In the genomic region with DNA sequence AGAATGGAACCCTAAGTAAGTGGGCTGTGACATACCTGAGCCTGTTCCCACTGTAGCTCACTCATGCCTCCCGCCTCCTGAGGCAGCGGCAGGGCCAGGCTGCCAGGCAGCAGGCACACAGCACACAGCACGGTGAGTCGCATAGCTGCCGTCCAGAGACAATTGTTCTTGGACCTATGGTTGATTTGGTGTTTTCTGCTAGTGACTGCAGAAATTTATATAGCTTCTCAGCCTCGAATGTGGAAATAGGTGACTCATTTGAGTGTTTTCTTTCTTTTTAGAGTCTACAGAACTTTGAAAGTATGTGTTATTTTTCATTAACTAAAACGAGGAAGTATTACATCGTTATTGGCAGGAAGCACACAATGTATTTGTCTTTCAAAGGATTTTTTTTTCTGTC, we compare ENCODE assay signal across 12 cellular contexts. TPM values are rescaled to one million over a fixed set of nuclear protein-coding genes. Genes with fewer than 3 reads are reported as not detected.
DNase-seq lines count a peak whose midpoint lies in the region; ATAC-seq lines count a peak whose summit lies in the region.
"Had no signal": no experiment of that assay in that cellular context is flagged by ENCODE, and none has a peak within 500 bp of the region (broad histone marks: within the 10 kb centered on the region; RNA-seq: fewer than 3 reads in every experiment).

A gene with protein sequence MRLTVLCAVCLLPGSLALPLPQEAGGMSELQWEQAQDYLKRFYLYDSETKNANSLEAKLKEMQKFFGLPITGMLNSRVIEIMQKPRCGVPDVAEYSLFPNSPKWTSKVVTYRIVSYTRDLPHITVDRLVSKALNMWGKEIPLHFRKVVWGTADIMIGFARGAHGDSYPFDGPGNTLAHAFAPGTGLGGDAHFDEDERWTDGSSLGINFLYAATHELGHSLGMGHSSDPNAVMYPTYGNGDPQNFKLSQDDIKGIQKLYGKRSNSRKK (minus strand): TSS at position 190 of the 400 bp plus-strand sequence. CDS start 47 bp downstream, at position 143.

- no peaks in the 10 kb centered on the region for H3K36me3 ChIP-seq in urinary bladder (ENCODE audit: insufficient read depth)
- H3K36me3 ChIP-seq: BLaER1 treated with 17β-estradiol and CSF1 and Interleukin-3, amounts not matched to agents 10 nM and 100 nM had no signal

- no peak within 1 kb of the TSS for H3K4me3 ChIP-seq in urinary bladder (ENCODE audit: low read depth, low read length)
- H3K4me3 ChIP-seq: BLaER1 treated with 17β-estradiol and CSF1 and Interleukin-3, amounts not matched to agents 10 nM and 100 nM had no signal

- WGBS in urinary bladder: 66% methylated on average over 8 of the region's 8 CpGs

- intact Hi-C loops in activated naive CD4-positive, alpha-beta T cell treated with anti-CD3 and anti-CD28 coated beads for 36 hours (cut with micrococcal nuclease): no loop called here
- intact Hi-C loops in cardiac septum (cut with DNase I): no loop called here

- H3K4me3 Mint-ChIP-seq in activated naive CD4-positive, alpha-beta T cell treated with anti-CD3 and anti-CD28 coated beads for 36 hours: peak within 1 kb of the TSS; percentile 3
- H3K4me3 Mint-ChIP-seq: activated naive CD4-positive, alpha-beta T cell treated with anti-CD3 and anti-CD28 coated beads, Interleukin-2, amount 50 U/mL, for 24 hours; stimulated activated naive CD8-positive, alpha-beta T cell treated with anti-CD3 and anti-CD28 coated beads, Interleukin-15, Interleukin-2, amounts not matched to agents 100 ng/mL and 50 ng/mL, for 24 hours had no signal

- H3K27ac ChIP-seq in urinary bladder (ENCODE audit: low read depth): no peak within 1 kb of the TSS

- peaks cover 7% of the 10 kb centered on the region for H3K4me1 Mint-ChIP-seq in activated naive CD4-positive, alpha-beta T cell treated with anti-CD3 and anti-CD28 coated beads for 36 hours (ENCODE audit: low read depth)
- H3K4me1 Mint-ChIP-seq: activated naive CD4-positive, alpha-beta T cell treated with anti-CD3 and anti-CD28 coated beads, Interleukin-2, amount 50 U/mL, for 24 hours had no signal

- no peaks in the 10 kb centered on the region for H3K27me3 Mint-ChIP-seq in activated naive CD4-positive, alpha-beta T cell treated with anti-CD3 and anti-CD28 coated beads for 36 hours (ENCODE audit: low read depth)
- H3K27me3 Mint-ChIP-seq: activated naive CD4-positive, alpha-beta T cell treated with anti-CD3 and anti-CD28 coated beads, Interleukin-2, amount 50 U/mL, for 24 hours; stimulated activated naive CD8-positive, alpha-beta T cell treated with anti-CD3 and anti-CD28 coated beads, Interleukin-15, Interleukin-2, amounts not matched to agents 100 ng/mL and 50 ng/mL, for 24 hours had no signal

- CTCF ChIA-PET in activated naive CD4-positive, alpha-beta T cell treated with anti-CD3 and anti-CD28 coated beads for 36 hours (lab: Charles Lee): no interaction called here

- no peak within 1 kb of the TSS for H3K27ac Mint-ChIP-seq in activated naive CD4-positive, alpha-beta T cell treated with anti-CD3 and anti-CD28 coated beads for 36 hours
- H3K27ac Mint-ChIP-seq: activated naive CD4-positive, alpha-beta T cell treated with anti-CD3 and anti-CD28 coated beads, Interleukin-2, amount 50 U/mL, for 24 hours; stimulated activated naive CD8-positive, alpha-beta T cell treated with anti-CD3 and anti-CD28 coated beads, Interleukin-15, Interleukin-2, amounts not matched to agents 100 ng/mL and 50 ng/mL, for 24 hours had no signal

- H3K4me1 ChIP-seq in urinary bladder (ENCODE audit: insufficient read depth): no peaks in the 10 kb centered on the region

- H3K9me3 Mint-ChIP-seq in activated naive CD4-positive, alpha-beta T cell treated with anti-CD3 and anti-CD28 coated beads for 36 hours: no peaks in the 10 kb centered on the region
- H3K9me3 Mint-ChIP-seq: activated naive CD4-positive, alpha-beta T cell treated with anti-CD3 and anti-CD28 coated beads, Interleukin-2, amount 50 U/mL, for 24 hours; stimulated activated naive CD8-positive, alpha-beta T cell treated with anti-CD3 and anti-CD28 coated beads, Interleukin-15, Interleukin-2, amounts not matched to agents 100 ng/mL and 50 ng/mL, for 24 hours had no signal

- DNase-seq in activated naive CD4-positive, alpha-beta T cell treated with anti-CD3 and anti-CD28 coated beads for 36 hours: no peak
- no peak for DNase-seq in activated naive CD4-positive, alpha-beta T cell treated with Interleukin-2 at 50 U/mL for 16 hours
- peak; percentile 12 for DNase-seq in NOMO-1 treated with dmso at 0.1 percent for 144 hours (lab: John Stamatoyannopoulos, UW; ENCODE audit: unreplicated experiment)
- DNase-seq in fibroblast of the conjunctiva (ENCODE audit: low read depth): peak; percentile 8
- no peak for DNase-seq in cardiac septum (ENCODE audit: low spot score)
- DNase-seq in NCI-H526 (lab: John Stamatoyannopoulos, UW): no peak
- DNase-seq: RPMI8226 had no signal

- no peaks in the 10 kb centered on the region for H3K36me3 Mint-ChIP-seq in activated naive CD4-positive, alpha-beta T cell treated with anti-CD3 and anti-CD28 coated beads for 36 hours (ENCODE audit: low read depth)
- H3K36me3 Mint-ChIP-seq: activated naive CD4-positive, alpha-beta T cell treated with anti-CD3 and anti-CD28 coated beads, Interleukin-2, amount 50 U/mL, for 24 hours had no signal

- ATAC-seq in HG03039 (IDR thresholded peaks at IDR 0.05; ENCODE audit: unreplicated experiment): no peak

RNA-seq across cellular contexts. Expression of the gene that starts here (rescaled TPM):
- not detected for total RNA-seq in activated naive CD4-positive, alpha-beta T cell treated with anti-CD3 and anti-CD28 coated beads for 36 hours
- total RNA-seq in urinary bladder (18.9 TPM), cardiac septum (not detected)
- 10.2 TPM for polyA plus RNA-seq in urinary bladder

Comparison
In these comparisons a context has a peak if more than half of its experiments do, and no peak if none do; other contexts are left out.
1. RNA of the gene that starts here (total RNA-seq): 18.9 TPM in urinary bladder (single experiment); not detected in activated naive CD4-positive, alpha-beta T cell treated with anti-CD3 and anti-CD28 coated beads for 36 hours and not detected in cardiac septum (single experiment); every median in the first group is over 10 times any median in the second.
2. DNase-seq: peak in NOMO-1 treated with dmso at 0.1 percent for 144 hours (single experiment) and fibroblast of the conjunctiva (single experiment); none in activated naive CD4-positive, alpha-beta T cell treated with anti-CD3 and anti-CD28 coated beads for 36 hours (single experiment), activated naive CD4-positive, alpha-beta T cell treated with Interleukin-2 at 50 U/mL for 16 hours (single experiment), cardiac septum (single experiment) and NCI-H526 (0 of 2).